In genomic region chr5:140329739-140330481, GRCh38 we compare ENCODE assay signal across 1 cellular context.
TF ChIP-seq lines count a peak whose summit lies in the region.

No MANE protein-coding gene starts in this region.

TF ChIP-seq in HEK293, 187 proteins besides CTCF, POLR2A, EP300 and RAD21:
- TF ChIP-seq ZNF362 (tag by site-specific recombination; IDR thresholded peaks at IDR 0.05) (peak; percentile 99), ZNF10 (tag by site-specific recombination; IDR thresholded peaks at IDR 0.05) (no peak)
